In the genomic region with DNA sequence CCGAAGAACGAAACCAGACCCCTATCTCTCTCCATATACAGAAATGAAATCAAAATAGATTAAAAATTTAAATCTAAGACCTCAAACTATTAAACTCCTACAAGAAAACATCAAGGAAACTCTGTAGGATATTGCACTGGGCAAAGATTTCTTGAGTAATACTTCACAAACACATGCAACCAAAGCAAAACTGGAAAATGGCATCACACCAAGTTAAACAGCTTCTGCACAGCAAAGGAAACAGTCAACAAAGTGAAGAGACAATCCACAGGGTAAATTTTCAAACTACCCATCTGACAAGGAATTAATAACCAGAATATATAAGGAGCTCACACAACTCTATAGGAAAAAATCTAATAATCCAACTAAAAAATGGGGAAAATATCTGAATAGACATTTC, we compare ENCODE assay signal across 17 cellular contexts. TPM values are rescaled to one million over a fixed set of nuclear protein-coding genes. Genes with fewer than 3 reads are reported as not detected.
A peak's percentile ranks its signal among the peaks of the same experiment; 100 is the strongest.
DNase-seq lines count a peak whose midpoint lies in the region; ATAC-seq and TF ChIP-seq lines count a peak whose summit lies in the region.
"Had no signal": no experiment of that assay in that cellular context is flagged by ENCODE, and none has a peak within 500 bp of the region (broad histone marks: within the 10 kb centered on the region; RNA-seq: fewer than 3 reads in every experiment).

No MANE protein-coding gene starts in this region.

- H3K9me3 ChIP-seq in adipocyte (ENCODE audit: control insufficient read depth, low read length) (peaks cover 15% of the 10 kb centered on the region), prostate gland (no peaks in the 10 kb centered on the region)
- H3K9me3 ChIP-seq: Caco-2 had no signal

- peak overlapping the region; percentile 29 to 67 for H3K27ac ChIP-seq in prostate gland
- H3K27ac ChIP-seq: 22Rv1; A549; BLaER1 treated with 17β-estradiol and CSF1 and Interleukin-3, amounts not matched to agents 10 nM and 100 nM had no signal

- 93% methylated on average over 2 of the region's 2 CpGs for WGBS in prostate gland

- peaks cover 10% of the 10 kb centered on the region for H3K27me3 ChIP-seq in adipocyte (replicated peaks; ENCODE audit: control insufficient read depth, insufficient read depth, low read length)
- H3K27me3 ChIP-seq in prostate gland (replicated peaks; ENCODE audit: insufficient read depth), result no peaks in the 10 kb centered on the region
- H3K27me3 ChIP-seq: BLaER1 treated with 17β-estradiol and CSF1 and Interleukin-3, amounts not matched to agents 10 nM and 100 nM had no signal

- H3K4me3 ChIP-seq in LNCaP clone FGC (ENCODE audit: low read depth, low read length) (no peak overlapping the region), adipocyte (ENCODE audit: low read length) (no peak overlapping the region), prostate gland (no peak overlapping the region)
- H3K4me3 ChIP-seq: A549; BLaER1 treated with 17β-estradiol and CSF1 and Interleukin-3, amounts not matched to agents 10 nM and 100 nM had no signal

- H3K4me1 Mint-ChIP-seq in activated naive CD4-positive, alpha-beta T cell treated with anti-CD3 and anti-CD28 coated beads for 36 hours (ENCODE audit: low read depth), result no peaks in the 10 kb centered on the region
- H3K4me1 Mint-ChIP-seq: B cell had no signal

- no peak overlapping the region for H3K27ac Mint-ChIP-seq in activated naive CD4-positive, alpha-beta T cell treated with anti-CD3 and anti-CD28 coated beads for 36 hours
- H3K27ac Mint-ChIP-seq: B cell; CD4-positive, alpha-beta T cell; CD8-positive, alpha-beta T cell had no signal

- ATAC-seq in GM18861 (IDR thresholded peaks at IDR 0.05; ENCODE audit: unreplicated experiment), result no peak
- ATAC-seq: A549; CD8-positive, alpha-beta T cell had no signal

- H3K9ac ChIP-seq in adipocyte (ENCODE audit: low read length), result no peak overlapping the region
- H3K9ac ChIP-seq: BLaER1 treated with 17β-estradiol and CSF1 and Interleukin-3, amounts not matched to agents 10 nM and 100 nM had no signal

- peaks cover 36% of the 10 kb centered on the region for H3K27me3 Mint-ChIP-seq in activated naive CD4-positive, alpha-beta T cell treated with anti-CD3 and anti-CD28 coated beads for 36 hours (ENCODE audit: low read depth)

- H3K36me3 Mint-ChIP-seq in activated naive CD4-positive, alpha-beta T cell treated with anti-CD3 and anti-CD28 coated beads for 36 hours (ENCODE audit: low read depth), result no peaks in the 10 kb centered on the region
- H3K36me3 Mint-ChIP-seq: CD8-positive, alpha-beta T cell had no signal

- intact Hi-C loops in prostate gland (cut with DNase I), result no loop called here
- intact Hi-C loops in activated naive CD4-positive, alpha-beta T cell treated with anti-CD3 and anti-CD28 coated beads for 36 hours (cut with micrococcal nuclease), result no loop called here

- peaks cover 8% of the 10 kb centered on the region for H3K9me3 Mint-ChIP-seq in activated naive CD4-positive, alpha-beta T cell treated with anti-CD3 and anti-CD28 coated beads for 36 hours

- peak; percentile 80 for DNase-seq in LNCaP clone FGC (ENCODE audit: low read depth)
- peak; percentile 15 for DNase-seq in adipocyte (ENCODE audit: low read depth)
- DNase-seq in prostate gland (ENCODE audit: low spot score), result peak; percentile 63
- DNase-seq in activated naive CD4-positive, alpha-beta T cell treated with anti-CD3 and anti-CD28 coated beads for 36 hours, result no peak
- DNase-seq: AML-193; Caco-2; Calu3; CD4-positive, alpha-beta T cell; CD8-positive, alpha-beta T cell; DMS79 treated with DMSO at 0.1 percent for 48 hours; GF-D8 had no signal

- no peaks in the 10 kb centered on the region for H3K4me1 ChIP-seq in adipocyte (ENCODE audit: control insufficient read depth, insufficient read depth, low read length)
- peaks cover 2% of the 10 kb centered on the region for H3K4me1 ChIP-seq in prostate gland (replicated peaks)
- H3K4me1 ChIP-seq: A549; BLaER1 treated with 17β-estradiol and CSF1 and Interleukin-3, amounts not matched to agents 10 nM and 100 nM; Caco-2 had no signal

- TF ChIP-seq POLR2A in prostate gland (IDR thresholded peaks at IDR 0.05), result no peak

- no peak overlapping the region for H3K4me3 Mint-ChIP-seq in activated naive CD4-positive, alpha-beta T cell treated with anti-CD3 and anti-CD28 coated beads for 36 hours
- H3K4me3 Mint-ChIP-seq: B cell; CD4-positive, alpha-beta T cell; CD8-positive, alpha-beta T cell had no signal

- CTCF ChIA-PET in activated naive CD4-positive, alpha-beta T cell treated with anti-CD3 and anti-CD28 coated beads for 36 hours (lab: Charles Lee), result no interaction called here

- no peaks in the 10 kb centered on the region for H3K36me3 ChIP-seq in adipocyte (ENCODE audit: control insufficient read depth, insufficient read depth, low read length, severe bottlenecking)
- no peaks in the 10 kb centered on the region for H3K36me3 ChIP-seq in prostate gland

- TF ChIP-seq CTCF in LNCaP clone FGC (IDR thresholded peaks at IDR 0.05; ENCODE audit: control insufficient read depth, extremely low read depth, insufficient read depth), result no peak
- no peak for TF ChIP-seq CTCF in prostate gland (IDR thresholded peaks at IDR 0.05)

RNA-seq across cellular contexts. Expression of gene CCK, which starts 29.4 kb away (rescaled TPM):
- 10 to 100 TPM in 1 of 2 donors, 1 to 10 TPM in 1; 3.0 to 50.7 TPM for total RNA-seq in prostate gland
- total RNA-seq in activated naive CD4-positive, alpha-beta T cell treated with anti-CD3 and anti-CD28 coated beads for 36 hours, result not detected
- total RNA-seq: A172; B cell; Caco-2; Calu3; CD4-positive, alpha-beta T cell; CD8-positive, alpha-beta T cell had no signal
